In genomic region chr14:88618476-88618875, GRCh38 we compare ENCODE assay signal across 30 cellular contexts.
"Had no signal": no experiment of that assay in that cellular context is flagged by ENCODE, and none has a peak within 500 bp of the region (broad histone marks: within the 10 kb centered on the region; RNA-seq: fewer than 3 reads in every experiment).

No MANE protein-coding gene starts in this region.

- H3K9me3 Mint-ChIP-seq: activated CD4-positive, alpha-beta memory T cell treated with anti-CD3 and anti-CD28 coated beads, Interleukin-2, amount 10 ng/mL, durations not matched to agents 7 days and 5 days; activated CD4-positive, alpha-beta T cell treated with anti-CD3 and anti-CD28 coated beads, Interleukin-2, amount 10 ng/mL, durations not matched to agents 7 days and 5 days; activated naive CD8-positive, alpha-beta T cell treated with anti-CD3 and anti-CD28 coated beads, Interleukin-2, amount 50 U/mL, for 24 hours; activated T-cell treated with anti-CD3 and anti-CD28 coated beads, Interleukin-2, amount 50 U/mL, for 4 hours; activated T-helper 17 cell treated with anti-CD3 and anti-CD28 coated beads, Interleukin-2, amount 50 U/mL, for 72 hours; dendritic cell treated with granulocyte-macrophage colony-stimulating factor and Interleukin-4, amounts not matched to agents 40 ng/mL and 50 ng/mL, for 4 days; natural killer cell treated with Interleukin-12 subunit alpha and Interleukin-12 subunit beta and Interleukin-15 and Interleukin-18, amount 100 ng/mL, for 72 hours; stimulated activated effector memory CD8-positive, alpha-beta T cell treated with anti-CD3 and anti-CD28 coated beads, Interleukin-12 subunit alpha, Interleukin-12 subunit beta, amount 100 ng/mL, for 72 hours; stimulated activated naive CD8-positive, alpha-beta T cell treated with anti-CD3 and anti-CD28 coated beads, Interleukin-15, amount 100 ng/mL, for 72 hours; type B pancreatic cell had no signal

- H3K9me3 ChIP-seq: esophagus squamous epithelium, heart right ventricle, left lung, lower lobe of right lung, mucosa of descending colon, right lobe of liver, vagina had no signal

- FAIRE-seq: endometrium had no signal

- H3K27me3 Mint-ChIP-seq: activated CD4-positive, alpha-beta memory T cell treated with anti-CD3 and anti-CD28 coated beads, Interleukin-2, amount 10 ng/mL, durations not matched to agents 7 days and 5 days; activated CD4-positive, alpha-beta T cell treated with anti-CD3 and anti-CD28 coated beads, Interleukin-2, amount 10 ng/mL, durations not matched to agents 7 days and 5 days; activated naive CD8-positive, alpha-beta T cell treated with anti-CD3 and anti-CD28 coated beads, Interleukin-2, amount 50 U/mL, for 24 hours; activated T-helper 17 cell treated with anti-CD3 and anti-CD28 coated beads, Interleukin-2, amount 50 U/mL, for 72 hours; dendritic cell treated with granulocyte-macrophage colony-stimulating factor and Interleukin-4, amounts not matched to agents 40 ng/mL and 50 ng/mL, for 4 days; natural killer cell treated with Interleukin-12 subunit alpha and Interleukin-12 subunit beta and Interleukin-15 and Interleukin-18, amount 100 ng/mL, for 72 hours; stimulated activated naive CD8-positive, alpha-beta T cell treated with anti-CD3 and anti-CD28 coated beads, Interleukin-15, amount 100 ng/mL, for 72 hours; type B pancreatic cell had no signal

- H3K36me3 ChIP-seq: right lobe of liver, vagina had no signal

- DNase-seq: activated CD4-positive, alpha-beta memory T cell treated with anti-CD3 and anti-CD28 coated beads, Interleukin-2, amount 10 ng/mL, durations not matched to agents 7 days and 5 days; activated CD4-positive, alpha-beta T cell treated with anti-CD3 and anti-CD28 coated beads, Interleukin-2, amount 10 ng/mL, durations not matched to agents 7 days and 5 days; activated CD4-positive, CD25-positive, alpha-beta regulatory T cell treated with anti-CD3 and anti-CD28 coated beads, Interleukin-2, amount 50 U/mL, for 72 hours; activated gamma-delta T cell treated with Interleukin-2 at 50 U/mL for 16 hours; activated naive CD4-positive, alpha-beta T cell treated with anti-CD3 and anti-CD28 coated beads, Interleukin-2, amount 50 U/mL, for 16 hours; activated naive CD8-positive, alpha-beta T cell treated with anti-CD3 and anti-CD28 coated beads, Interleukin-2, amount 50 U/mL, for 24 hours; activated T-cell treated with anti-CD3 and anti-CD28 coated beads, Interleukin-2, amount 50 U/mL, for 4 hours; amygdala; central memory CD4-positive, alpha-beta T cell; esophagus squamous epithelium; foreskin melanocyte; heart right ventricle; left lung; lower lobe of right lung; mesenchymal stem cell; mucosa of descending colon; right lobe of liver; stimulated activated CD4-positive, alpha-beta T cell treated with anti-CD3 and anti-CD28 coated beads, Interleukin-4, amount 100 ng/mL, for 24 hours; stimulated activated naive CD8-positive, alpha-beta T cell treated with anti-CD3 and anti-CD28 coated beads, Interleukin-15, amount 100 ng/mL, for 72 hours; substantia nigra; T-helper 9 cell; WERI-Rb-1 had no signal

- H3K27ac ChIP-seq: epithelial cell of prostate, esophagus squamous epithelium, heart right ventricle, left lung, lower lobe of right lung, right lobe of liver, vagina, WERI-Rb-1 had no signal

- H3K27ac Mint-ChIP-seq: activated CD4-positive, alpha-beta memory T cell treated with anti-CD3 and anti-CD28 coated beads, Interleukin-2, amount 10 ng/mL, durations not matched to agents 7 days and 5 days; activated CD4-positive, alpha-beta T cell treated with anti-CD3 and anti-CD28 coated beads, Interleukin-2, amount 10 ng/mL, durations not matched to agents 7 days and 5 days; activated naive CD8-positive, alpha-beta T cell treated with anti-CD3 and anti-CD28 coated beads, Interleukin-2, amount 50 U/mL, for 24 hours; activated T-helper 17 cell treated with anti-CD3 and anti-CD28 coated beads, Interleukin-2, amount 50 U/mL, for 72 hours; dendritic cell treated with granulocyte-macrophage colony-stimulating factor and Interleukin-4, amounts not matched to agents 40 ng/mL and 50 ng/mL, for 4 days; natural killer cell treated with Interleukin-12 subunit alpha and Interleukin-12 subunit beta and Interleukin-15 and Interleukin-18, amount 100 ng/mL, for 72 hours; stimulated activated effector memory CD8-positive, alpha-beta T cell treated with anti-CD3 and anti-CD28 coated beads, Interleukin-12 subunit alpha, Interleukin-12 subunit beta, amount 100 ng/mL, for 72 hours; type B pancreatic cell had no signal

- H3K27me3 ChIP-seq: esophagus squamous epithelium, heart right ventricle, left lung, right lobe of liver, vagina had no signal

- H3K36me3 Mint-ChIP-seq: natural killer cell treated with Interleukin-12 subunit alpha and Interleukin-12 subunit beta and Interleukin-15 and Interleukin-18, amount 100 ng/mL, for 72 hours had no signal

- H3K4me3 ChIP-seq: esophagus squamous epithelium, heart right ventricle, left lung, lower lobe of right lung, mucosa of descending colon, right lobe of liver, vagina had no signal

- H3K4me3 Mint-ChIP-seq: activated CD4-positive, alpha-beta memory T cell treated with anti-CD3 and anti-CD28 coated beads, Interleukin-2, amount 10 ng/mL, durations not matched to agents 7 days and 5 days; activated CD4-positive, alpha-beta T cell treated with anti-CD3 and anti-CD28 coated beads, Interleukin-2, amount 10 ng/mL, durations not matched to agents 7 days and 5 days; activated naive CD8-positive, alpha-beta T cell treated with anti-CD3 and anti-CD28 coated beads, Interleukin-2, amount 50 U/mL, for 24 hours; activated T-cell treated with anti-CD3 and anti-CD28 coated beads, Interleukin-2, amount 50 U/mL, for 4 hours; activated T-helper 17 cell treated with anti-CD3 and anti-CD28 coated beads, Interleukin-2, amount 50 U/mL, for 72 hours; dendritic cell treated with granulocyte-macrophage colony-stimulating factor and Interleukin-4, amounts not matched to agents 40 ng/mL and 50 ng/mL, for 4 days; natural killer cell treated with Interleukin-12 subunit alpha and Interleukin-12 subunit beta and Interleukin-15 and Interleukin-18, amount 100 ng/mL, for 72 hours; stimulated activated effector memory CD8-positive, alpha-beta T cell treated with anti-CD3 and anti-CD28 coated beads, Interleukin-12 subunit alpha, Interleukin-12 subunit beta, amount 100 ng/mL, for 72 hours; stimulated activated naive CD8-positive, alpha-beta T cell treated with anti-CD3 and anti-CD28 coated beads, Interleukin-15, amount 100 ng/mL, for 72 hours; type B pancreatic cell had no signal

- H3K4me1 ChIP-seq: left lung had no signal
